ENCODE assay signal across 8 cellular contexts in the genomic region with DNA sequence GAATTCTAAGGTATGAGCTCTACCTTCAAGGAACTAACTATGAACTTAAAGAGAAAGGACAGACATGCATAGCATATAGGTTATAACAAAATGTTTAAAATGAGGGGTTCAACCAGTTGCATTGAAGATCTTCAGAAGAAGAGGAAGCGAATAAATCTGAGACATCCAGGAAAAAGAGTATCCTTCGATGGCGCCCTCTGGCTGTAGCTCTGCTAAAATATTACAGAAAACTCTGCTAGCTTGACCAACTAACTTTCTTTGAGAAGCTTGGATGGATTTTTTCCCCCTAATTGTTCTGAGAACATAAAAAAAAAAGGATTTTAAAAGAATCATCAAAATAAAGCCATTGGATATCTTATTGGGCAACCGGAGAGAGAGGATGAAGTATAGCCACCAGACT.
DNase-seq lines count a peak whose midpoint lies in the region; ATAC-seq, FAIRE-seq and TF ChIP-seq lines count a peak whose summit lies in the region.
"Had no signal": no experiment of that assay in that cellular context is flagged by ENCODE, and none has a peak within 500 bp of the region (broad histone marks: within the 10 kb centered on the region; RNA-seq: fewer than 3 reads in every experiment).

No MANE protein-coding gene starts in this region.

- TF ChIP-seq EP300 in H1 (IDR thresholded peaks at IDR 0.05; ENCODE audit: borderline replicate concordance in 1 of 2, low read depth in 2 of 2, low read length in 2 of 2) (no peak), upper lobe of left lung (IDR thresholded peaks at IDR 0.05) (no peak)

- no peak overlapping the region for H3K4ac ChIP-seq in H1 (replicated peaks; ENCODE audit: insufficient read length, low read depth, low read length)

- no peak overlapping the region for H4K8ac ChIP-seq in H1 (ENCODE audit: extremely low read depth, insufficient read depth, low read length)

- H3K9me3 ChIP-seq in H1 (ENCODE audit: insufficient read depth in 2 of 2, low read depth in 1 of 2, low read length in 1 of 2) (no peaks in the 10 kb centered on the region), upper lobe of left lung (no peaks in the 10 kb centered on the region)

- no peaks in the 10 kb centered on the region for H3K79me1 ChIP-seq in H1 (ENCODE audit: low read depth, low read length)

- H3K9me3 Mint-ChIP-seq in osteocyte (ENCODE audit: unreplicated experiment): no peaks in the 10 kb centered on the region
- H3K9me3 Mint-ChIP-seq: activated B cell treated with CpG ODN at 0.5 μM for 24 hours had no signal

- no peak overlapping the region for H2BK15ac ChIP-seq in H1 (ENCODE audit: low read length)

- H2AFZ ChIP-seq in H1 (ENCODE audit: low read length): no peak overlapping the region

- no peak for ATAC-seq in upper lobe of left lung (ENCODE audit: low FRiP score in 2 of 2)

- peak; percentile 48 for FAIRE-seq in H1 (lab: Jason Lieb, UNC)
- no peak for FAIRE-seq in HTR-8/SVneo (lab: Jason Lieb, UNC)

- no peak overlapping the region for H3K23ac ChIP-seq in H1 (ENCODE audit: insufficient read length)

- no peak overlapping the region for H3K27ac Mint-ChIP-seq in osteocyte (ENCODE audit: unreplicated experiment)
- H3K27ac Mint-ChIP-seq: activated B cell treated with CpG ODN at 0.5 μM for 24 hours had no signal

- H3K4me3 ChIP-seq in H1 (ENCODE audit: extremely low read depth in 1 of 4, insufficient read depth in 2 of 4, low read depth in 3 of 4, low read length in 4 of 4) (no peak overlapping the region), upper lobe of left lung (no peak overlapping the region)

- peak; percentile 40 to 55; a peak in 3 of 4 replicates for TF ChIP-seq RAD21 in H1 (IDR thresholded peaks at IDR 0.05 in 1 of 2, conservative IDR thresholded peaks at IDR 0.05 in 1 of 2; ENCODE audit: low read depth in 2 of 2, low read length in 2 of 2)

- H3K36me3 Mint-ChIP-seq in osteocyte (ENCODE audit: unreplicated experiment): no peaks in the 10 kb centered on the region

- H3K27ac ChIP-seq in H1 (ENCODE audit: low read depth, low read length): no peak overlapping the region
- H3K27ac ChIP-seq in upper lobe of left lung: no peak overlapping the region

- no peaks in the 10 kb centered on the region; the same call in 1 of the 2 replicates for H3K23me2 ChIP-seq in H1 (ENCODE audit: low read depth, low read length)

- H3K4me1 Mint-ChIP-seq in osteocyte (ENCODE audit: unreplicated experiment): peaks cover 6% of the 10 kb centered on the region
- H3K4me1 Mint-ChIP-seq: activated B cell treated with CpG ODN at 0.5 μM for 24 hours had no signal

- TF ChIP-seq CTCF in H1 (IDR thresholded peaks at IDR 0.05; ENCODE audit: control extremely low read depth in 1 of 3, insufficient read depth in 1 of 3, low read depth in 1 of 3, low read length in 3 of 3) (peak in 2 of 3 experiments; percentile 36 to 49; a peak in 2 of 4 replicates), osteocyte (IDR thresholded peaks at IDR 0.05) (peak; percentile 61), upper lobe of left lung (IDR thresholded peaks at IDR 0.05) (peak in 3 of 6 experiments; percentile 16 to 38 (median 29))

- no peak overlapping the region for H2BK120ac ChIP-seq in H1 (replicated peaks; ENCODE audit: low read depth, low read length)

- DNase-seq in GM03348 (ENCODE audit: low spot score) (peak; percentile 24), NCI-H146 (lab: John Stamatoyannopoulos, UW) (peak; percentile 63), H1 (ENCODE audit: low read depth in 1 of 2, low spot score in 2 of 2) (peak in 1 of 2 experiments; percentile 52), osteocyte (ENCODE audit: extremely low spot score, unreplicated experiment) (no peak), upper lobe of left lung (no peak), iPS-NIHi11 (ENCODE audit: low spot score) (no peak), HTR-8/SVneo (ENCODE audit: insufficient read length, low spot score) (no peak)
- DNase-seq: activated B cell treated with CpG ODN at 0.5 μM for 24 hours had no signal

- no peak overlapping the region for H3K18ac ChIP-seq in H1 (ENCODE audit: extremely low read depth, low read length)

- H3K27me3 ChIP-seq in H1 (replicated peaks in 1 of 4; ENCODE audit: control insufficient read depth in 3 of 4, extremely low read depth in 1 of 4, insufficient read depth in 3 of 4, low read length in 3 of 4) (no peaks in the 10 kb centered on the region), upper lobe of left lung (no peaks in the 10 kb centered on the region)

- WGBS in H1 (ENCODE audit: extremely low coverage in 1 of 2, insufficient coverage in 1 of 2, insufficient read length in 1 of 2, insufficient replicate concordance in 2 of 2, low coverage in 1 of 2, low lambda C conversion rate in 2 of 2, missing lambda C conversion rate in 1 of 2), 2 experiments: 66% methylated on average over 4 of the region's 4 CpGs; no CpG with 5 or more reads in 1 of the 2 experiments
- 79 to 86% methylated on average over 4 of the region's 4 CpGs for WGBS in upper lobe of left lung, 2 donors

- no peak overlapping the region for H3K4me3 Mint-ChIP-seq in osteocyte (ENCODE audit: unreplicated experiment)
- H3K4me3 Mint-ChIP-seq: activated B cell treated with CpG ODN at 0.5 μM for 24 hours had no signal

- CTCF ChIA-PET in H1 (lab: Charles Lee; ENCODE audit: partially characterized antibody): interaction anchor here (0.6 to 2.9 kb wide), 53 partner anchors 10 to 1480 kb away, joined by 3 to 19 read pairs (median 4); no protein-coding TSS in a partner anchor

- H4K20me1 ChIP-seq in H1 (replicated peaks in 1 of 2; ENCODE audit: control insufficient read depth in 1 of 2, insufficient read depth in 2 of 2, low read length in 2 of 2): no peaks in the 10 kb centered on the region

- no peak overlapping the region for H3K14ac ChIP-seq in H1 (ENCODE audit: insufficient read length)

- peaks cover 0 to 5% (median 1%) of the 10 kb centered on the region in 4 experiments; a peak in 1 of 7 replicates for H3K4me1 ChIP-seq in H1 (replicated peaks in 1 of 4; ENCODE audit: control insufficient read depth in 3 of 4, insufficient read depth in 4 of 4, low read length in 3 of 4)
- H3K4me1 ChIP-seq in upper lobe of left lung: no peaks in the 10 kb centered on the region

- no peak overlapping the region for H3K9ac ChIP-seq in H1 (replicated peaks in 1 of 4; ENCODE audit: extremely low read depth in 1 of 4, low read depth in 3 of 4, low read length in 3 of 4)

- TF ChIP-seq POLR2A in H1 (IDR thresholded peaks at IDR 0.05; ENCODE audit: control extremely low read depth in 1 of 2, low read depth in 2 of 2, low read length in 2 of 2) (no peak), upper lobe of left lung (IDR thresholded peaks at IDR 0.05) (no peak)

- H4K5ac ChIP-seq in H1 (ENCODE audit: insufficient read length, low read depth, low read length): no peak overlapping the region

- no peaks in the 10 kb centered on the region for H3K79me2 ChIP-seq in H1 (ENCODE audit: control insufficient read depth in 1 of 2, insufficient read depth in 2 of 2, low read length in 2 of 2)

- H4K91ac ChIP-seq in H1 (replicated peaks; ENCODE audit: insufficient read length, low read length): no peak overlapping the region

- H3K27me3 Mint-ChIP-seq in osteocyte (ENCODE audit: unreplicated experiment): no peaks in the 10 kb centered on the region
- H3K27me3 Mint-ChIP-seq: activated B cell treated with CpG ODN at 0.5 μM for 24 hours had no signal

- no peak overlapping the region for H2BK20ac ChIP-seq in H1 (ENCODE audit: low read length)

- no peak overlapping the region for H3K56ac ChIP-seq in H1 (replicated peaks; ENCODE audit: insufficient read length, low read depth, low read length)

- no peak overlapping the region for H3K4me2 ChIP-seq in H1 (ENCODE audit: insufficient read depth in 1 of 2, low read depth in 2 of 2, low read length in 2 of 2)

- H3K36me3 ChIP-seq in H1 (ENCODE audit: control insufficient read depth in 2 of 4, insufficient read depth in 4 of 4, low read length in 3 of 4): no peaks in the 10 kb centered on the region
- no peaks in the 10 kb centered on the region for H3K36me3 ChIP-seq in upper lobe of left lung

- POLR2A ChIA-PET in H1 (lab: Charles Lee; ENCODE audit: partially characterized antibody): no interaction called here

- H2AK5ac ChIP-seq in H1 (ENCODE audit: low read depth, low read length): no peak overlapping the region

- H2BK12ac ChIP-seq in H1 (ENCODE audit: low read depth, low read length): no peak overlapping the region

- no peak overlapping the region for H2BK5ac ChIP-seq in H1 (ENCODE audit: low read depth, low read length)

TF ChIP-seq in H1, 55 proteins besides CTCF, POLR2A, EP300 and RAD21:
- TF ChIP-seq TBP (IDR thresholded peaks at IDR 0.05; ENCODE audit: low read depth, low read length) (no peak), RBBP5 (IDR thresholded peaks at IDR 0.05; ENCODE audit: borderline replicate concordance, low read depth, low read length) (no peak), SP1 (IDR thresholded peaks at IDR 0.05; ENCODE audit: low read depth, low read length) (no peak), SP4 (IDR thresholded peaks at IDR 0.05; ENCODE audit: low read length) (no peak), SAP30 (IDR thresholded peaks at IDR 0.05; ENCODE audit: insufficient read depth, insufficient replicate concordance, low read length) (no peak)
- TF ChIP-seq, protein P1, sequence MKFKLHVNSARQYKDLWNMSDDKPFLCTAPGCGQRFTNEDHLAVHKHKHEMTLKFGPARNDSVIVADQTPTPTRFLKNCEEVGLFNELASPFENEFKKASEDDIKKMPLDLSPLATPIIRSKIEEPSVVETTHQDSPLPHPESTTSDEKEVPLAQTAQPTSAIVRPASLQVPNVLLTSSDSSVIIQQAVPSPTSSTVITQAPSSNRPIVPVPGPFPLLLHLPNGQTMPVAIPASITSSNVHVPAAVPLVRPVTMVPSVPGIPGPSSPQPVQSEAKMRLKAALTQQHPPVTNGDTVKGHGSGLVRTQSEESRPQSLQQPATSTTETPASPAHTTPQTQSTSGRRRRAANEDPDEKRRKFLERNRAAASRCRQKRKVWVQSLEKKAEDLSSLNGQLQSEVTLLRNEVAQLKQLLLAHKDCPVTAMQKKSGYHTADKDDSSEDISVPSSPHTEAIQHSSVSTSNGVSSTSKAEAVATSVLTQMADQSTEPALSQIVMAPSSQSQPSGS (IDR thresholded peaks at IDR 0.05; ENCODE audit: low read length): no peak
TF ChIP-seq in H1: peak in this region for 0.

Comparison
In these comparisons a context has a peak if more than half of its experiments do, and no peak if none do; other contexts are left out.
1. DNase-seq: peak in GM03348 (single experiment) and NCI-H146 (single experiment); none in osteocyte (single experiment), upper lobe of left lung (0 of 2), iPS-NIHi11 (single experiment) and HTR-8/SVneo (single experiment).